Comparison of ENCODE assay signal across 1 cellular context in the genomic region with DNA sequence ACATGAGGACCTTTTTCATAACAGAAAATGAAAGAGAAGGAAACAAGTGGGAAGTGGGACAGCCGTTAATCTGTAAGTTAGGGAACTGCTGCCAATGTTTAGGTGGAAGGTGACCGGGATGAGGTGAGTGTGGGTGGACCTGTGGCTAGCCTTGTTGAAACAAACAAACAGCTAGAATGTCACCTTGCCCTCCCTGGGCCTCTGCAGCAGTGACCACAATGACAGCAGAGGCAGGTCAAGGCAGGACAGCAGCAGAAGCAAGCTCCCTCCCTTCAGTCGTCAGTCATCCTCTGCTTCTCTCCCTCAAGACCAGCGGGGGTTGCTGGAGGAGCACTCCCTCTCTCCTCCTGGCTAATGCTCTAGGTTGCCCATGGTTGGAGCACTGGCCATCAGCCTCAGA.
TF ChIP-seq lines count a peak whose summit lies in the region.

No MANE protein-coding gene starts in this region.

TF ChIP-seq in H1, 55 proteins besides CTCF, POLR2A, EP300 and RAD21:
- no peak for TF ChIP-seq SP4 (IDR thresholded peaks at IDR 0.05; ENCODE audit: low read length)
- no peak for TF ChIP-seq CBX8 (IDR thresholded peaks at IDR 0.05; ENCODE audit: borderline replicate concordance, low read depth, low read length)
- no peak for TF ChIP-seq PHF8 (conservative IDR thresholded peaks at IDR 0.05; ENCODE audit: low read depth, low read length)
- TF ChIP-seq, protein P1, sequence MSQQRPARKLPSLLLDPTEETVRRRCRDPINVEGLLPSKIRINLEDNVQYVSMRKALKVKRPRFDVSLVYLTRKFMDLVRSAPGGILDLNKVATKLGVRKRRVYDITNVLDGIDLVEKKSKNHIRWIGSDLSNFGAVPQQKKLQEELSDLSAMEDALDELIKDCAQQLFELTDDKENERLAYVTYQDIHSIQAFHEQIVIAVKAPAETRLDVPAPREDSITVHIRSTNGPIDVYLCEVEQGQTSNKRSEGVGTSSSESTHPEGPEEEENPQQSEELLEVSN (IDR thresholded peaks at IDR 0.05), result no peak
- TF ChIP-seq NANOG (IDR thresholded peaks at IDR 0.05; ENCODE audit: insufficient read depth, low read depth, low read length, poor library complexity, severe bottlenecking), result no peak
- no peak for TF ChIP-seq SRF (IDR thresholded peaks at IDR 0.05; ENCODE audit: low read depth, low read length)
- TF ChIP-seq BRCA1 (IDR thresholded peaks at IDR 0.05; ENCODE audit: low read depth, low read length), result no peak
- TF ChIP-seq ASH2L (IDR thresholded peaks at IDR 0.05; ENCODE audit: low read length), result no peak
- TF ChIP-seq RNF2 (IDR thresholded peaks at IDR 0.05; ENCODE audit: borderline replicate concordance, low read depth, low read length, missing control alignments, poor library complexity, severe bottlenecking), result no peak
- TF ChIP-seq SAP30 (IDR thresholded peaks at IDR 0.05; ENCODE audit: insufficient read depth, insufficient replicate concordance, low read length), result no peak
- no peak for TF ChIP-seq HDAC2 (IDR thresholded peaks at IDR 0.05; ENCODE audit: borderline replicate concordance in 1 of 2, low read depth in 2 of 2, low read length in 2 of 2)
- TF ChIP-seq JUN (IDR thresholded peaks at IDR 0.05; ENCODE audit: low read depth, low read length), result no peak
